In the genomic region with DNA sequence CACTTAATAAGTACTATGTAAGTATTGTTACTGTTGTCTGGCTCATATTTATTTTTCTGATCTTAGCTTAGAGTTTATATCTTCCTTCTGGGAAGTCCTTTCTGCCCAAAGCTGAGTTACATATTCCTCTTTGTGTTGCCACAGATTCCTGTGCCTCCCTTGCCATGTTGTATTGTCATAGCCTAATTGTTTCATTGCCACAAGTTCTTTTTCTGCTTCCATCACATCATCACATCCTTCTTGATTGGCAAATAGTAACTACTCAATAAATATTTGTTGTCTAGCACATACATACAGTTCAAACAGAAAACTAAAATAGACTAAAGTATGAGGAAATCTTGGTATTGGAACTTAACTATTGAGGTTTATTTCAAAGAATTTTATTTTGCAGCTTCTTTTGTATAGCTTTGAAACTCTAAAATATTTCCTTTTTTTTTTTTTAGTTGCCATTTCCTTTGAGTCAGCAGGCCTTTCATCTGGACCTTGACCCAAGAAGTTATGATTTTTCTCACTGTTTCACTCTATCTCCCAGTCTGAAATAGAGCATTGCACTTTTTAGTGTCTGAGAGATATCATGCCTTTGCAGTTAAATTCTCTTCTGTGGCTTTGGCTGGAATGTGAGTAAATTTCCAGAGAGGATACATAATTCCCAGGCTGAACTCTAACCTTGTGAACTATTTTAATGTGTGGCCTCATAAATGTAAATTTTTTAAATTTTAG, we compare ENCODE assay signal across 1 cellular context.
TF ChIP-seq lines count a peak whose summit lies in the region.

No MANE protein-coding gene starts in this region.

TF ChIP-seq in IMR-90, 13 proteins besides CTCF, POLR2A, EP300 and RAD21:
- TF ChIP-seq CHD1 (IDR thresholded peaks at IDR 0.05; ENCODE audit: low read depth, low read length) (no peak), CEBPB (IDR thresholded peaks at IDR 0.05; ENCODE audit: low read depth, low read length) (no peak), ELK1 (IDR thresholded peaks at IDR 0.05; ENCODE audit: borderline replicate concordance, low read depth, low read length) (no peak), BHLHE40 (IDR thresholded peaks at IDR 0.05; ENCODE audit: low read depth, low read length) (no peak), SMC3 (IDR thresholded peaks at IDR 0.05; ENCODE audit: low read depth, low read length) (no peak), RFX5 (IDR thresholded peaks at IDR 0.05; ENCODE audit: low read depth, low read length) (no peak), MXI1 (IDR thresholded peaks at IDR 0.05; ENCODE audit: borderline replicate concordance, low read depth, low read length) (no peak), RCOR1 (IDR thresholded peaks at IDR 0.05; ENCODE audit: insufficient replicate concordance, low read length) (no peak), MAFK (IDR thresholded peaks at IDR 0.05; ENCODE audit: low read depth, low read length) (no peak)
- TF ChIP-seq, protein P1, sequence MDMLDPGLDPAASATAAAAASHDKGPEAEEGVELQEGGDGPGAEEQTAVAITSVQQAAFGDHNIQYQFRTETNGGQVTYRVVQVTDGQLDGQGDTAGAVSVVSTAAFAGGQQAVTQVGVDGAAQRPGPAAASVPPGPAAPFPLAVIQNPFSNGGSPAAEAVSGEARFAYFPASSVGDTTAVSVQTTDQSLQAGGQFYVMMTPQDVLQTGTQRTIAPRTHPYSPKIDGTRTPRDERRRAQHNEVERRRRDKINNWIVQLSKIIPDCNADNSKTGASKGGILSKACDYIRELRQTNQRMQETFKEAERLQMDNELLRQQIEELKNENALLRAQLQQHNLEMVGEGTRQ (IDR thresholded peaks at IDR 0.05; ENCODE audit: low read depth, low read length) = no peak
